ENCODE assay signal across 9 cellular contexts in the genomic region with DNA sequence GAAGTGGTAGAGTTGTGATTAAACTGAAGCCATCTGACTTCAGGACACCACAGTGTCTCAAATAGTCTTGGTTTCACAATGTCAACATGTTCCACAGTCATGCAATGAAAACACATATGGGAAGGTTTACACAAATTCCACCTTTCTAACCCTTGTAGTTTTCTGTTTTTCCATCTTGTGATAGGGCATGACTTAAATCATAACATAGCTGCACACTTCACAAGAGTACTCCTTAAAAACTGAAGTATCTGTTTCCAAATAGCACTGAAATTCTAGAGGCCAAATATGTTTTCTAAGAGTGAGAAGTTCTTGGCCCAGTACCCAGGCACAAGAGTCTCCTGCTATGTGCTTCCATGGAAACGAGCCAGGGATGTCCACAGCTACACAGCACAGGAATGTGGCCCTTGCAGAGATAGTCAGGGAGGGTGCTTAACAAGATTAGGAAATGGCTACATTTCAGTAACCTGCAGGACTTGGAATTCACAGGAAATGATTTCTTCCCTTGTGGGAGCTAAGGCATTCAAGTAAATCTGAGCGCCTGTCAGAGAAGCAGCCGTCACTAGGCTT.
DNase-seq lines count a peak whose midpoint lies in the region; ATAC-seq, FAIRE-seq and TF ChIP-seq lines count a peak whose summit lies in the region.
"Had no signal": no experiment of that assay in that cellular context is flagged by ENCODE, and none has a peak within 500 bp of the region (broad histone marks: within the 10 kb centered on the region; RNA-seq: fewer than 3 reads in every experiment).

No MANE protein-coding gene starts in this region.

- TF ChIP-seq CTCF in tibial artery (IDR thresholded peaks at IDR 0.05) = no peak

- FAIRE-seq in HTR-8/SVneo (lab: Jason Lieb, UNC) = no peak

- no peaks in the 10 kb centered on the region for H3K36me3 ChIP-seq in tibial artery

- no peak overlapping the region for H3K27ac ChIP-seq in tibial artery

- H3K9me3 ChIP-seq in tibial artery = no peaks in the 10 kb centered on the region

- no peak overlapping the region for H3K4me3 ChIP-seq in tibial artery

- H3K4me1 ChIP-seq in tibial artery = peaks cover 0 to 13% (median 0%) of the 10 kb centered on the region in 4 donors

- H3K27me3 ChIP-seq in tibial artery = no peaks in the 10 kb centered on the region

- intact Hi-C loops in left colon (cut with DNase I, micrococcal nuclease) (no loop called here), tibial artery (cut with DNase I; ENCODE audit: low total_unique reads) (no loop called here)

- no peak for ATAC-seq in left colon
- no peak for ATAC-seq in HG02870 (IDR thresholded peaks at IDR 0.05; ENCODE audit: unreplicated experiment)
- ATAC-seq in HG03280 (IDR thresholded peaks at IDR 0.05; ENCODE audit: unreplicated experiment) = no peak

- DNase-seq in HTR-8/SVneo (ENCODE audit: insufficient read length, low spot score) (peak; percentile 37), cerebellum (ENCODE audit: low spot score) (peak; percentile 69), left colon (peak; percentile 10 to 44), tibial artery (peak; percentile 74 to 78), HT-29 (ENCODE audit: low spot score) (no peak)
- DNase-seq in activated T-cell treated with anti-CD3 and anti-CD28 coated beads, Interleukin-2, amount 50 U/mL, for 48 hours = no peak
- DNase-seq: Karpas-422 had no signal

Comparison
In these comparisons a context has a peak if more than half of its experiments do, and no peak if none do; other contexts are left out.
1. DNase-seq: peak in HTR-8/SVneo (single experiment), cerebellum (single experiment), left colon (2 of 2) and tibial artery (2 of 2); none in HT-29 (single experiment) and activated T-cell treated with anti-CD3 and anti-CD28 coated beads, Interleukin-2, amount 50 U/mL, for 48 hours (0 of 2).